In the genomic region with DNA sequence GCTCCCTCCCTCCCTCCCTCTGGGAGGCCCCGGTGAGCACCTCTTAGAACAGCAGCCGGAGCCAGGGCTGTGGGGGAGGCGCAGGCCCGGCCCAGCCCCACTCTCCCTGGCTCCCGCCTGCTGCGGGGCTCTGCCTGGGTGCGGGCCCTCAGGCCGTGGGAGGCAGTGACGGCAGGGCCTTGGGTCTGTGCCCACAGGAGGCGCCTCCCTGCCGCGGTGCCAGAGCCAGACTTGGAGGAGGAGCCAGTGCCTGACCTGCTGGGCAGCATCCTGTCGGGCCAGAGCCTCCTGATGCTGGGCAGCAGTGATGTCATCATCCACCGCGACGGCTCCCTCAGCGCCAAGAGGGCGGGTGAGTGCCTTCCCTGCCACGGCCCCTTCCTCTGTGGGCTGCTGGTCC, we compare ENCODE assay signal across 11 cellular contexts. TPM values are rescaled to one million over a fixed set of nuclear protein-coding genes. Genes with fewer than 3 reads are reported as not detected.
DNase-seq lines count a peak whose midpoint lies in the region; ATAC-seq and TF ChIP-seq lines count a peak whose summit lies in the region.
"Had no signal": no experiment of that assay in that cellular context is flagged by ENCODE, and none has a peak within 500 bp of the region (broad histone marks: within the 10 kb centered on the region; RNA-seq: fewer than 3 reads in every experiment).

No MANE protein-coding gene starts in this region.

- intact Hi-C loops in left lung (cut with DNase I), result no loop called here

- H3K27ac ChIP-seq in C4-2B, result peak overlapping the region; percentile 36
- no peak overlapping the region for H3K27ac ChIP-seq in left lung
- H3K27ac ChIP-seq in coronary artery, result peak overlapping the region in 1 of 2 donors; percentile 40

- H3K4me3 ChIP-seq in left lung (no peak overlapping the region), coronary artery (no peak overlapping the region)
- H3K4me3 ChIP-seq: skin epidermis, transverse colon had no signal

- no peaks in the 10 kb centered on the region for H3K27me3 ChIP-seq in left lung
- H3K27me3 ChIP-seq: transverse colon had no signal

- DNase-seq in T47D (ENCODE audit: low read depth in 1 of 2, low spot score in 1 of 2), result peak; percentile 72 to 79
- DNase-seq in left lung, result peak in 1 of 2 donors; percentile 83
- no peak for DNase-seq in NCI-H146 (lab: John Stamatoyannopoulos, UW)
- DNase-seq in coronary artery (ENCODE audit: low spot score), result no peak
- DNase-seq: activated naive CD4-positive, alpha-beta T cell treated with anti-CD3 and anti-CD28 coated beads, Interleukin-2, amount 50 U/mL, for 16 hours; NCI-H1930; T-helper 9 cell; transverse colon had no signal

- ATAC-seq in left lung (peak; percentile 71), GM18868 (IDR thresholded peaks at IDR 0.05; ENCODE audit: unreplicated experiment) (no peak)

- no peaks in the 10 kb centered on the region for H3K4me1 ChIP-seq in left lung

- H3K36me3 ChIP-seq in left lung, result peaks cover 0 to 100% of the 10 kb centered on the region in 2 donors

- no peak for TF ChIP-seq CTCF in C4-2B (conservative IDR thresholded peaks at IDR 0.05)
- TF ChIP-seq CTCF in left lung (IDR thresholded peaks at IDR 0.05), result no peak
- no peak for TF ChIP-seq CTCF in coronary artery (IDR thresholded peaks at IDR 0.05)

- in situ Hi-C loops in T47D (cut with HindIII; ENCODE audit: low pct_unique_long_range_greater_than_20kb, low sequenced_read_pairs), result no loop called here

- no peaks in the 10 kb centered on the region for H3K9me3 ChIP-seq in left lung
- H3K9me3 ChIP-seq: transverse colon had no signal

RNA-seq across cellular contexts. Expression of a gene that starts 9.5 kb away (rescaled TPM):
- total RNA-seq in left lung, result 10 to 100 TPM; 38.8 to 50.4 TPM

RNA-seq across cellular contexts. Expression of a gene that starts 18.5 kb away (rescaled TPM):
- total RNA-seq in left lung, result not detected

RNA-seq across cellular contexts. Expression of a gene that starts 20.7 kb away (rescaled TPM):
- total RNA-seq in left lung, result not detected
- total RNA-seq: transverse colon had no signal

RNA-seq across cellular contexts. Expression of a gene that starts 30.0 kb away (rescaled TPM):
- total RNA-seq in left lung, result 10 to 100 TPM; 23.9 to 32.7 TPM

RNA-seq across cellular contexts. Expression of a gene that starts 30.8 kb away (rescaled TPM):
- total RNA-seq in left lung, result under 1 TPM; 0.29 to 0.52 TPM
- total RNA-seq: transverse colon had no signal

Comparison
In these comparisons a context has a peak if more than half of its experiments do, and no peak if none do; other contexts are left out.
1. DNase-seq: peak in T47D (2 of 2); none in NCI-H146 (single experiment) and coronary artery (single experiment).